Comparison of ENCODE assay signal across 16 cellular contexts in the genomic region with DNA sequence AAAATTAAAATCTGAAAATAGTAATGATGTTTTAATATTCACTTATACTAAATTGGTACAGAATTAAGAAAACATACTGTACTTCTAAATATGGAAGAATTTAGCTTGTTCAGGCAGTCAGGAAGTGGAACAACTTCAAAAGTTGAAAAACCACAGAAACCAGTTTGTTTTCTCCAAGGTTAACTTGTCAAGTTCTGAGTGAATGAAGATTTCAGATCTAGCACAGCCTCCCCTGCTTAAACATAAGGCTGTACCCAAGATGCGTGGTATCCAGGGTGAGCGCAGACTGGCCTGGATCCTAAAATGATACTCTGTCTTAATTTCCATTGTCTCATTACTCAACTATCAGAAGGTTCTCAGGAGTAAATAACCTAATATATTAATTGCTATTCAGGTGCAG.
DNase-seq lines count a peak whose midpoint lies in the region; ATAC-seq and TF ChIP-seq lines count a peak whose summit lies in the region.
"Had no signal": no experiment of that assay in that cellular context is flagged by ENCODE, and none has a peak within 500 bp of the region (broad histone marks: within the 10 kb centered on the region; RNA-seq: fewer than 3 reads in every experiment).

No MANE protein-coding gene starts in this region.

- H3K27ac ChIP-seq in BLaER1, result no peak overlapping the region
- peak overlapping the region; percentile 37 for H3K27ac ChIP-seq in MM.1S (ENCODE audit: low read length)
- H3K27ac ChIP-seq in PC-9, result no peak overlapping the region
- H3K27ac ChIP-seq: 22Rv1 had no signal

- peaks cover 11% of the 10 kb centered on the region for H3K4me1 ChIP-seq in BLaER1
- peaks cover 23% of the 10 kb centered on the region for H3K4me1 ChIP-seq in MM.1S (ENCODE audit: low read length)
- H3K4me1 ChIP-seq in PC-9 (replicated peaks; ENCODE audit: insufficient read depth), result no peaks in the 10 kb centered on the region

- H3K79me2 ChIP-seq in MM.1S (ENCODE audit: low read length), result no peaks in the 10 kb centered on the region
- no peaks in the 10 kb centered on the region for H3K79me2 ChIP-seq in PC-9 (ENCODE audit: low read depth)

- H3F3A ChIP-seq in MM.1S (ENCODE audit: insufficient read depth, low read length), result peaks cover 10% of the 10 kb centered on the region
- H3F3A ChIP-seq in PC-9 (ENCODE audit: insufficient read depth, low read depth), result no peaks in the 10 kb centered on the region

- TF ChIP-seq CTCF in MM.1S (IDR thresholded peaks at IDR 0.05; ENCODE audit: low read length), result no peak
- no peak for TF ChIP-seq CTCF in PC-9 (conservative IDR thresholded peaks at IDR 0.05)
- TF ChIP-seq CTCF in omental fat pad (IDR thresholded peaks at IDR 0.05), result no peak

- intact Hi-C loops in PC-9 (cut with micrococcal nuclease; ENCODE audit: unreplicated experiment), result no loop called here

- CTCF ChIA-PET in PC-9 (lab: Charles Lee), result no interaction called here

- no peaks in the 10 kb centered on the region for H3K9me2 ChIP-seq in MM.1S (replicated peaks; ENCODE audit: insufficient read depth, low read length)
- no peaks in the 10 kb centered on the region for H3K9me2 ChIP-seq in PC-9 (ENCODE audit: insufficient read depth)

- ATAC-seq in omental fat pad (ENCODE audit: low FRiP score) (no peak), GM21528 (IDR thresholded peaks at IDR 0.05; ENCODE audit: low FRiP score, unreplicated experiment) (no peak)
- ATAC-seq: GM23338, HCT116 had no signal

- H4K20me1 ChIP-seq in BLaER1 (no peaks in the 10 kb centered on the region), MM.1S (ENCODE audit: insufficient read depth, low read length) (no peaks in the 10 kb centered on the region), PC-9 (ENCODE audit: insufficient read depth) (no peaks in the 10 kb centered on the region)

- H2AFZ ChIP-seq in MM.1S (ENCODE audit: low read length) (no peak overlapping the region), PC-9 (no peak overlapping the region)
- H2AFZ ChIP-seq: GM23338 had no signal

- POLR2A ChIA-PET in PC-9 (lab: Charles Lee; ENCODE audit: unreplicated experiment), result no interaction called here

- BruUV-seq in PC-9 (replicated peaks; lab: Mats Ljungman, UMichigan), result no TSS peak

- DNase-seq in Jurkat, Clone E6-1 (ENCODE audit: low read depth, low spot score), result peak; percentile 20
- DNase-seq in MM.1S, result peak; percentile 91
- DNase-seq in PC-9, result no peak
- no peak for DNase-seq in omental fat pad (ENCODE audit: low spot score)
- DNase-seq: C1 segment of cervical spinal cord; Calu3; CD4-positive, alpha-beta memory T cell; COR-L47; DMS53; DMS79 treated with DMSO at 0.1 percent for 48 hours; H9 had no signal

- H3K36me3 ChIP-seq in BLaER1 (no peaks in the 10 kb centered on the region), MM.1S (replicated peaks; ENCODE audit: insufficient read depth, low read length) (no peaks in the 10 kb centered on the region), PC-9 (ENCODE audit: low read depth) (no peaks in the 10 kb centered on the region)

- no peaks in the 10 kb centered on the region for H3K27me3 ChIP-seq in BLaER1
- no peaks in the 10 kb centered on the region for H3K27me3 ChIP-seq in MM.1S (replicated peaks; ENCODE audit: insufficient read depth, low read length)
- no peaks in the 10 kb centered on the region for H3K27me3 ChIP-seq in PC-9 (ENCODE audit: insufficient read depth, low read depth)

- H3K4me2 ChIP-seq in BLaER1 (peak overlapping the region; percentile 18; the same call in 1 of the 2 replicates), MM.1S (ENCODE audit: low read depth, low read length) (peak overlapping the region; percentile 57), PC-9 (no peak overlapping the region)
- H3K4me2 ChIP-seq: GM23338 had no signal

- H3K9me3 ChIP-seq in BLaER1 (no peaks in the 10 kb centered on the region), MM.1S (replicated peaks; ENCODE audit: insufficient read depth, low read length) (no peaks in the 10 kb centered on the region), PC-9 (ENCODE audit: insufficient read depth, low read depth) (no peaks in the 10 kb centered on the region)

- H3K9ac ChIP-seq in BLaER1 (no peak overlapping the region), MM.1S (ENCODE audit: low read length) (no peak overlapping the region; the same call in 1 of the 2 replicates)

- H3K4me3 ChIP-seq in BLaER1 (no peak overlapping the region), MM.1S (ENCODE audit: low read length) (0 out of 2 replicates have a peak overlapping the region, but pooled peaks have one; percentile 9), PC-9 (no peak overlapping the region)
- no peak overlapping the region for H3K4me3 ChIP-seq in Jurkat, Clone E6-1 (ENCODE audit: low read length)
- H3K4me3 ChIP-seq: GM23338 had no signal

Comparison
In these comparisons a context has a peak if more than half of its experiments do, and no peak if none do; other contexts are left out.
1. DNase-seq: peak in Jurkat, Clone E6-1 (single experiment) and MM.1S (single experiment); none in PC-9 (0 of 2) and omental fat pad (single experiment).